In the genomic region with DNA sequence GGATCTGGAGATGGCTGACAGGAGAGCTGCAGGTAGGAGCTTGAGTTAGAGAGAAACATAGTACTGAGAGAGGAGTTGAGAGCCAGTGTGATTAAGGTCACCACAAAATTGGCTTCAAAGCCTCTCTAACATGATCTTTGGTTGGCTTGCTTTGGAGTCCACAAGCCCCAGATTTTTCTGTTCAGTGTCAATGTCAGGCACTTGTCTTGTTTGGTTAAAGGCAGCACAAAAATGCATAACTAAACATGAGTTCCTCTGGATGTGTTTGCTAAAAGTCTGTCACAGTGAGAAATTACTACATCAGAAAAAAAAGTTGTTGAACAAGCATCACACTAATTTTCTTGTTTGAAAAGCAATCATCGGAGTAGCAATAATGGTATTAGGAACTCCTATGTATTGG, we compare ENCODE assay signal across 32 cellular contexts.
DNase-seq lines count a peak whose midpoint lies in the region; ATAC-seq and TF ChIP-seq lines count a peak whose summit lies in the region.
"Had no signal": no experiment of that assay in that cellular context is flagged by ENCODE, and none has a peak within 500 bp of the region (broad histone marks: within the 10 kb centered on the region; RNA-seq: fewer than 3 reads in every experiment).

No MANE protein-coding gene starts in this region.

- H3K79me2 ChIP-seq in GM23248 (ENCODE audit: insufficient read depth) (no peaks in the 10 kb centered on the region), smooth muscle cell (ENCODE audit: low read depth) (no peaks in the 10 kb centered on the region)
- H3K79me2 ChIP-seq: hepatocyte had no signal

- H3K36me3 ChIP-seq in GM23248 (ENCODE audit: low read depth) (no peaks in the 10 kb centered on the region), smooth muscle cell (ENCODE audit: low read depth) (no peaks in the 10 kb centered on the region)
- H3K36me3 ChIP-seq: lower lobe of right lung, transverse colon had no signal

- in situ Hi-C loops in GM23248 (cut with MboI) = no loop called here

- H3K27ac ChIP-seq in GM23248 (peak overlapping the region; percentile 47), smooth muscle cell (ENCODE audit: low read depth) (peak overlapping the region; percentile 66)
- H3K27ac ChIP-seq: hepatocyte, HL-60, KMS-11, lower lobe of right lung, transverse colon had no signal

- H3K9me3 ChIP-seq in GM23248 (ENCODE audit: low read depth) (no peaks in the 10 kb centered on the region), smooth muscle cell (replicated peaks; ENCODE audit: low read depth) (no peaks in the 10 kb centered on the region)
- H3K9me3 ChIP-seq: lower lobe of right lung, transverse colon had no signal

- no peak for ATAC-seq in GM18520 (IDR thresholded peaks at IDR 0.05; ENCODE audit: unreplicated experiment)
- ATAC-seq: lower lobe of right lung, natural killer cell, PC-3, Right ventricle myocardium inferior had no signal

- WGBS in GM23248 (ENCODE audit: low coverage in 1 of 2, low lambda C conversion rate in 2 of 2, missing lambda C conversion rate in 2 of 2), 2 experiments = 89 to 90% methylated on average over 1 of the region's 1 CpG
- 96% methylated on average over 1 of the region's 1 CpG for WGBS in smooth muscle cell (ENCODE audit: low lambda C conversion rate)

- H3K27ac Mint-ChIP-seq in osteocyte (ENCODE audit: unreplicated experiment) = no peak overlapping the region
- H3K27ac Mint-ChIP-seq: activated CD4-positive, alpha-beta memory T cell treated with anti-CD3 and anti-CD28 coated beads for 36 hours; activated naive CD4-positive, alpha-beta T cell treated with anti-CD3 and anti-CD28 coated beads for 36 hours; activated T-helper 1 cell treated with anti-CD3 and anti-CD28 coated beads, Interleukin-12 subunit alpha, Interleukin-12 subunit beta, Interleukin-2, Interleukin-4 antibody, amounts not matched to agents 30 ng/mL and 10 ng/mL and 1 ng/mL, durations not matched to agents 14 hours and 24 hours and 36 hours; natural killer cell; stimulated activated memory B cell treated with anti-CD40 and anti-IgM and Interleukin-4, amounts not matched to agents 10 μg/mL and 1 μg/mL and 100 μg/mL, for 72 hours had no signal

- H3K27me3 ChIP-seq in GM23248 (replicated peaks; ENCODE audit: insufficient read depth) (no peaks in the 10 kb centered on the region), smooth muscle cell (ENCODE audit: low read depth) (no peaks in the 10 kb centered on the region)
- H3K27me3 ChIP-seq: hepatocyte, transverse colon had no signal

- peaks cover 31% of the 10 kb centered on the region for H3K4me1 ChIP-seq in GM23248 (ENCODE audit: insufficient read depth)
- H3K4me1 ChIP-seq in smooth muscle cell (ENCODE audit: low read depth) = no peaks in the 10 kb centered on the region
- H3K4me1 ChIP-seq: lower lobe of right lung, transverse colon had no signal

- DNase-seq in GM23248 = peak; percentile 30
- peak; percentile 52 for DNase-seq in amniotic epithelial cell (ENCODE audit: low read depth)
- DNase-seq in fibroblast of the aortic adventitia (ENCODE audit: low read depth) = peak; percentile 71
- DNase-seq in smooth muscle cell (lab: John Stamatoyannopoulos, UW; ENCODE audit: unreplicated experiment) = no peak
- no peak for DNase-seq in osteocyte (ENCODE audit: extremely low spot score, unreplicated experiment)
- DNase-seq in 8988T = no peak
- DNase-seq: activated CD4-positive, alpha-beta memory T cell treated with anti-CD3 and anti-CD28 coated beads for 36 hours; activated CD4-positive, alpha-beta T cell treated with anti-CD3 and anti-CD28 coated beads for 1 hour; activated CD8-positive, alpha-beta memory T cell treated with anti-CD3 and anti-CD28 coated beads, Interleukin-2, amount 50 U/mL, for 4 hours; activated naive CD4-positive, alpha-beta T cell treated with anti-CD3 and anti-CD28 coated beads for 36 hours; DMS79; effector CD8-positive, alpha-beta T cell; GF-D8; lower lobe of right lung; MM.1S; natural killer cell; NCI-H1105 treated with DMSO at 0.1 percent for 48 hours; NCI-H187 treated with DMSO at 0.1 percent for 48 hours; NCI-H2171 treated with DMSO at 0.1 percent for 48 hours; NCI-H524 treated with DMSO at 0.1 percent for 48 hours; NK-92 treated with Interleukin-12 subunit alpha and Interleukin-12 subunit beta, amount 100 ng/mL, for 24 hours; nucleus accumbens; T-helper 2 cell; transverse colon had no signal

- H4K20me1 ChIP-seq in GM23248 (ENCODE audit: insufficient read depth) (no peaks in the 10 kb centered on the region), smooth muscle cell (ENCODE audit: low read depth) (no peaks in the 10 kb centered on the region)

- H3K4me3 Mint-ChIP-seq in osteocyte (ENCODE audit: unreplicated experiment) = no peak overlapping the region
- H3K4me3 Mint-ChIP-seq: activated CD4-positive, alpha-beta memory T cell treated with anti-CD3 and anti-CD28 coated beads for 36 hours; activated naive CD4-positive, alpha-beta T cell treated with anti-CD3 and anti-CD28 coated beads for 36 hours; activated T-helper 1 cell treated with anti-CD3 and anti-CD28 coated beads, Interleukin-12 subunit alpha, Interleukin-12 subunit beta, Interleukin-2, Interleukin-4 antibody, amounts not matched to agents 30 ng/mL and 10 ng/mL and 1 ng/mL, durations not matched to agents 14 hours and 24 hours and 36 hours; natural killer cell; stimulated activated memory B cell treated with anti-CD40 and anti-IgM and Interleukin-4, amounts not matched to agents 10 μg/mL and 1 μg/mL and 100 μg/mL, for 72 hours had no signal

- H3K9ac ChIP-seq in GM23248 (no peak overlapping the region), smooth muscle cell (ENCODE audit: low read depth) (no peak overlapping the region)
- H3K9ac ChIP-seq: KMS-11 had no signal

- H3K9me3 Mint-ChIP-seq in osteocyte (ENCODE audit: unreplicated experiment) = no peaks in the 10 kb centered on the region
- H3K9me3 Mint-ChIP-seq: activated naive CD4-positive, alpha-beta T cell treated with anti-CD3 and anti-CD28 coated beads for 36 hours; activated T-helper 1 cell treated with anti-CD3 and anti-CD28 coated beads, Interleukin-12 subunit alpha, Interleukin-12 subunit beta, Interleukin-2, Interleukin-4 antibody, amounts not matched to agents 30 ng/mL and 10 ng/mL and 1 ng/mL, durations not matched to agents 14 hours and 24 hours and 36 hours; stimulated activated memory B cell treated with anti-CD40 and anti-IgM and Interleukin-4, amounts not matched to agents 10 μg/mL and 1 μg/mL and 100 μg/mL, for 72 hours had no signal

- peak overlapping the region; percentile 71 for H2AFZ ChIP-seq in GM23248
- no peak overlapping the region for H2AFZ ChIP-seq in smooth muscle cell (ENCODE audit: low read depth)
- H2AFZ ChIP-seq: hepatocyte had no signal

- H3F3A ChIP-seq in GM23248 (ENCODE audit: insufficient read depth) = peaks cover 31% of the 10 kb centered on the region
- no peaks in the 10 kb centered on the region for H3F3A ChIP-seq in smooth muscle cell (ENCODE audit: low read depth)

- peak overlapping the region; percentile 81 for H3K4me2 ChIP-seq in GM23248 (ENCODE audit: unreplicated experiment)
- no peak overlapping the region for H3K4me2 ChIP-seq in smooth muscle cell
- H3K4me2 ChIP-seq: hepatocyte, KMS-11 had no signal

- H3K4me1 Mint-ChIP-seq in osteocyte (ENCODE audit: unreplicated experiment) = peaks cover 18% of the 10 kb centered on the region
- H3K4me1 Mint-ChIP-seq: natural killer cell; stimulated activated memory B cell treated with anti-CD40 and anti-IgM and Interleukin-4, amounts not matched to agents 10 μg/mL and 1 μg/mL and 100 μg/mL, for 72 hours had no signal

- no peaks in the 10 kb centered on the region for H3K36me3 Mint-ChIP-seq in osteocyte (ENCODE audit: unreplicated experiment)
- H3K36me3 Mint-ChIP-seq: activated CD4-positive, alpha-beta memory T cell treated with anti-CD3 and anti-CD28 coated beads for 36 hours; natural killer cell; stimulated activated memory B cell treated with anti-CD40 and anti-IgM and Interleukin-4, amounts not matched to agents 10 μg/mL and 1 μg/mL and 100 μg/mL, for 72 hours had no signal

- H3K4me3 ChIP-seq in GM23248 = no peak overlapping the region
- H3K4me3 ChIP-seq in fibroblast of the aortic adventitia (ENCODE audit: low read depth, low read length) = no peak overlapping the region
- H3K4me3 ChIP-seq in smooth muscle cell = no peak overlapping the region
- H3K4me3 ChIP-seq: hepatocyte, lower lobe of right lung, transverse colon had no signal

- H3K9me2 ChIP-seq in GM23248 (ENCODE audit: insufficient read depth) = no peaks in the 10 kb centered on the region

- TF ChIP-seq CTCF in fibroblast of the aortic adventitia (IDR thresholded peaks at IDR 0.05; ENCODE audit: insufficient read depth, low read length) (no peak), smooth muscle cell (IDR thresholded peaks at IDR 0.05; ENCODE audit: borderline replicate concordance, insufficient read depth, poor library complexity, severe bottlenecking) (no peak), osteocyte (IDR thresholded peaks at IDR 0.05) (no peak)

- H3K27me3 Mint-ChIP-seq in osteocyte (ENCODE audit: unreplicated experiment) = no peaks in the 10 kb centered on the region
- H3K27me3 Mint-ChIP-seq: activated CD4-positive, alpha-beta memory T cell treated with anti-CD3 and anti-CD28 coated beads for 36 hours; stimulated activated memory B cell treated with anti-CD40 and anti-IgM and Interleukin-4, amounts not matched to agents 10 μg/mL and 1 μg/mL and 100 μg/mL, for 72 hours had no signal

Comparison
In these comparisons a context has a peak if more than half of its experiments do, and no peak if none do; other contexts are left out.
1. DNase-seq: peak in GM23248 (single experiment), amniotic epithelial cell (single experiment) and fibroblast of the aortic adventitia (single experiment); none in smooth muscle cell (single experiment), osteocyte (single experiment) and 8988T (single experiment).